1 cellular context compared by ENCODE assay signal in genomic region chr16:1338119-1338730, GRCh38.
TF ChIP-seq lines count a peak whose summit lies in the region.

No MANE protein-coding gene starts in this region.

TF ChIP-seq in WTC11, 78 proteins besides CTCF, POLR2A, EP300 and RAD21 (continued from another document):
- no peak for TF ChIP-seq MLX (CRISPR knock-in tag; IDR thresholded peaks at IDR 0.05)
- no peak for TF ChIP-seq PRRX2 (CRISPR knock-in tag; IDR thresholded peaks at IDR 0.05)
- no peak for TF ChIP-seq ZNF121 (CRISPR knock-in tag; IDR thresholded peaks at IDR 0.05)
- no peak for TF ChIP-seq ZNF425 (CRISPR knock-in tag; conservative IDR thresholded peaks at IDR 0.05)
